ENCODE assay signal across 23 cellular contexts in the genomic region with DNA sequence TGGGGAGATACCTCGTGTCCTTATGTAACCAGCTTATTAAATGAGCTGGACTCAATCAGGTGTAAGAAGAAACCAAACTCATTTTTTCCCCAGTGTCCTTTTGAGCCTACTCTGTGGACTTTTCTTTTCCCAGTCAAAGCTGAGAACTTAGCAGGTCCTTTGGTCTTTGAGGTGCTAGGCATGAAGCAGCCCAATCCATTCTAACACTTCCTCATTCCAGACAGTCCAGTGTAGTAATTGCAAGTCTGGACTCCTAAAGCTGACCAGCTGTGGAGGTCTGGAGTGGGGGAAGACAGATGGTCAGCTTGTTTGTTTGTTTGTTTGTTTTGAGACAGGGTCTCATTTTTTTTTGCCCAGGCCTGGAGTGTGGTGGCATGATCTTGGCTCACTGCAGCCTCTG.
"Had no signal": no experiment of that assay in that cellular context is flagged by ENCODE, and none has a peak within 500 bp of the region (broad histone marks: within the 10 kb centered on the region; RNA-seq: fewer than 3 reads in every experiment).

No MANE protein-coding gene starts in this region.

- H3K4me3 ChIP-seq: ascending aorta, breast epithelium, esophagus squamous epithelium, mucosa of descending colon, ovary, thyroid gland had no signal

- H3K27me3 Mint-ChIP-seq: memory B cell, naive B cell had no signal

- H3K27ac Mint-ChIP-seq: dendritic cell treated with granulocyte-macrophage colony-stimulating factor and Interleukin-4, amounts not matched to agents 40 ng/mL and 50 ng/mL, for 4 days; memory B cell had no signal

- H3K9me3 ChIP-seq: ascending aorta, breast epithelium, esophagus squamous epithelium, mucosa of descending colon, ovary, thyroid gland had no signal

- H3K36me3 ChIP-seq: breast epithelium, ovary, thyroid gland had no signal

- H3K9me3 Mint-ChIP-seq: dendritic cell treated with granulocyte-macrophage colony-stimulating factor and Interleukin-4, amounts not matched to agents 40 ng/mL and 50 ng/mL, for 4 days; memory B cell; naive B cell had no signal

- H3K27me3 ChIP-seq: ascending aorta, breast epithelium, esophagus squamous epithelium, ovary, thyroid gland had no signal

- DNase-seq: activated CD4-positive, alpha-beta T cell treated with anti-CD3 and anti-CD28 coated beads, Interleukin-2, amount 50 U/mL, for 1 hour; activated CD4-positive, CD25-positive, alpha-beta regulatory T cell treated with anti-CD3 and anti-CD28 coated beads, Interleukin-2, amount 50 U/mL, for 72 hours; activated CD8-positive, alpha-beta memory T cell treated with anti-CD3 and anti-CD28 coated beads, Interleukin-2, amount 50 U/mL, for 4 hours; activated effector memory CD4-positive, alpha-beta T cell treated with Interleukin-2 at 50 U/mL for 16 hours; activated naive CD4-positive, alpha-beta T cell treated with anti-CD3 and anti-CD28 coated beads, Interleukin-2, amount 50 U/mL, for 16 hours; activated T-cell treated with anti-CD3 and anti-CD28 coated beads, Interleukin-2, amount 50 U/mL, for 48 hours; effector memory CD4-positive, alpha-beta T cell; esophagus squamous epithelium; hippocampal formation; mucosa of descending colon; naive B cell; stimulated activated CD4-positive, alpha-beta T cell treated with anti-CD3 and anti-CD28 coated beads, Interleukin-12 subunit alpha, Interleukin-12 subunit beta, amount 100 ng/mL, for 4 hours; stimulated activated CD4-positive, alpha-beta T cell treated with anti-CD3 and anti-CD28 coated beads, Interleukin-1b, Interleukin-23, amount 100 ng/mL, for 48 hours; stimulated activated naive CD4-positive, alpha-beta T cell treated with Interleukin-2 at 50 U/mL for 16 hours; T-helper 2 cell; thyroid gland had no signal

- ATAC-seq: left lobe of liver, mucosa of descending colon had no signal

- H3K4me1 ChIP-seq: ascending aorta, breast epithelium, thyroid gland had no signal

- H3K27ac ChIP-seq: ascending aorta, esophagus squamous epithelium, ovary, thyroid gland, VCaP had no signal

- H3K4me3 Mint-ChIP-seq: dendritic cell treated with granulocyte-macrophage colony-stimulating factor and Interleukin-4, amounts not matched to agents 40 ng/mL and 50 ng/mL, for 4 days; memory B cell had no signal
